24 cellular contexts compared by ENCODE assay signal in the genomic region with DNA sequence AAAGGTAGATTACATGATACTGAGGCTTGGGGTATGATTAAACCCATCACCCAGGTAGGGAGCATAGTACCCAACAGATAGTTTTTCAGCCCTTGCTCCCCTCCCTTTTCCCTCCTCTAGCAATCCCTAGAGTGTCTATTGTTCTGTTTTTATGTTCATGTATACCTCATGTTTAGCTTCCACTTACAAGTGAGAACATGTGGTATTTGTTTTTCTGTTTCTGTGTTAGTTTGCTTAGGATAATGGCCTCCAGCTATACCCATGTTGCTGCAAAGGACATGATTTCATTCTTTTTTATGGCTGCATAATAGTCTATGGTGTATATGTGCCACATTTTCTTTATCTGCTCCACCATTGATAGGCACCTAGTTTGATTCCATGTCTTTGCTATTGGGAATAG.
"Had no signal": no experiment of that assay in that cellular context is flagged by ENCODE, and none has a peak within 500 bp of the region (broad histone marks: within the 10 kb centered on the region; RNA-seq: fewer than 3 reads in every experiment).

No MANE protein-coding gene starts in this region.

- FAIRE-seq: RCC 7860 had no signal

- DNase-seq: IMR-90, Karpas-422, KG1, MG63, NCI-H1092, NCI-H1105 treated with DMSO at 0.1 percent for 48 hours, NCI-H1417 treated with DMSO at 0.1 percent for 48 hours, NCI-H146, NCI-H187, NCI-H2029, NCI-H2081 treated with DMSO at 0.1 percent for 48 hours, NCI-H2171, NCI-H226, NCI-H446, NCI-H510A, NCI-H524 treated with DMSO at 0.1 percent for 48 hours, NCI-H69, NCI-H774, Right ventricle myocardium superior, RPMI8226, SIG-M5 had no signal

- H3K36me3 ChIP-seq: MG63, SJSA1 had no signal

- H3K4me3 ChIP-seq: MG63, SJSA1, SK-N-MC had no signal

- H3K27me3 ChIP-seq: MG63, SJSA1 had no signal
